ENCODE assay signal across 10 cellular contexts in the genomic region with DNA sequence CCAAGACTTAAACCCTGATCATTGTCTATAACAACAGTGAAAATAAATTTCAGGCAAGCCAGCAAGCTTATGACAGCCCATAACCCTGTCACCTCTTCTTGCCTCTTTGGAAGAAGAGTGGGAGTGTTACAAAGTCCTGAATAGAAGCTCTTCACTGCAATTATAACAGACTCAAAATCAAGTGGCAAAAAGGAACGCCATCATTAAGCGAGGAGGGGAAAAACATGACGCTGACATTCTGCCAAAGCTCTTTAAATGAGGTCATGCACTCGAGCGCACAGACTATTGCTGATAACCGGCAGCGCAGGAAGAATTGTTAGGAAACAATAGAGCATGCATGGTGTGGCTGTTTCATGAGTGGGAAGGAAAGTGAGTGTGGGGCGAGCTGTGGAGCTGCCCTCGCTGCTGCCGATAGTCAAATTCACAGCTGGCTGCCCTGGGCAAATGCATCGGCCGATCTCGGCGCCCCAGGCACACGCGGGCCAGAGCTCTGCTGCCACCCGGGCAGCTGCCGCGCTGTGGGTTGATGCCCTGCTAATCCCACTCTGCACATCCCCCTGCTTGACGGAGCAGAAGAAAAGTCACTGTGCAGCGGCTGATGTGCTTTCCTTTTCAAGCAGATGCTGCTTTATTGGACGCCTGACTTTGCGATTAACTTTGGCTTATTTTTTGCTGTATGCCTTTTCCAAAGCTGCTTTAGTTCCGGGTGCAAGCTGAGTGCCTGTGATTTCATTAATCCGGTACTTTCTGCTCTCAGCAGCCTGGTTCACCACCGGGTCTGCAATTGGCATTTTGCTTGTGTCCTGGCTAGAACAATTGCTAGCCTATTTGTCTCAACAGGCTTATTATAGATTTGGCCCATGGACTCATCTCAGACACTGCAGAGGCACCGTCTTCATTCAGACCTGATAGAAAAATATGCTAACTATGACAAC.
A peak's percentile ranks its signal among the peaks of the same experiment; 100 is the strongest.
DNase-seq lines count a peak whose midpoint lies in the region; ATAC-seq and TF ChIP-seq lines count a peak whose summit lies in the region.
"Had no signal": no experiment of that assay in that cellular context is flagged by ENCODE, and none has a peak within 500 bp of the region (broad histone marks: within the 10 kb centered on the region; RNA-seq: fewer than 3 reads in every experiment).

No MANE protein-coding gene starts in this region.

- TF ChIP-seq CTCF in right atrium auricular region (IDR thresholded peaks at IDR 0.05), result no peak
- TF ChIP-seq CTCF in upper lobe of right lung (IDR thresholded peaks at IDR 0.05), result no peak

- H3K27me3 ChIP-seq in right atrium auricular region (no peaks in the 10 kb centered on the region), upper lobe of right lung (no peaks in the 10 kb centered on the region)

- peaks cover 0 to 8% of the 10 kb centered on the region in 2 donors for H3K4me1 ChIP-seq in right atrium auricular region
- peaks cover 7% of the 10 kb centered on the region for H3K4me1 ChIP-seq in upper lobe of right lung

- H3K27ac ChIP-seq in right atrium auricular region (peak overlapping the region in 1 of 2 donors; percentile 19), upper lobe of right lung (peak overlapping the region; percentile 43)

- DNase-seq in NCI-H1436 (lab: John Stamatoyannopoulos, UW), result peak; percentile 43
- DNase-seq in NCI-H1436 treated with DMSO at 0.1 percent for 48 hours (lab: John Stamatoyannopoulos, UW), result no peak
- DNase-seq in SK-N-DZ (ENCODE audit: low spot score), result peak; percentile 18
- DNase-seq in right atrium auricular region (ENCODE audit: low spot score), result no peak
- no peak for DNase-seq in upper lobe of right lung
- DNase-seq in NCI-H2196 treated with DMSO at 0.1 percent for 48 hours (lab: John Stamatoyannopoulos, UW; ENCODE audit: unreplicated experiment), result no peak
- no peak for DNase-seq in NCI-H187 treated with DMSO at 0.1 percent for 48 hours (lab: John Stamatoyannopoulos, UW)
- DNase-seq: activated T-cell treated with anti-CD3 and anti-CD28 coated beads, Interleukin-2, amount 50 U/mL, for 48 hours; T-helper 17 cell had no signal

- ATAC-seq in upper lobe of right lung (peak; percentile 67), HG03565 (IDR thresholded peaks at IDR 0.05; ENCODE audit: unreplicated experiment) (no peak)
- ATAC-seq: T-helper 17 cell had no signal

- H3K36me3 ChIP-seq in right atrium auricular region (no peaks in the 10 kb centered on the region), upper lobe of right lung (no peaks in the 10 kb centered on the region)

- no peaks in the 10 kb centered on the region for H3K9me3 ChIP-seq in right atrium auricular region
- no peaks in the 10 kb centered on the region for H3K9me3 ChIP-seq in upper lobe of right lung

- intact Hi-C loops in upper lobe of right lung (cut with DNase I), result no loop called here

- H3K4me3 ChIP-seq in right atrium auricular region (peak overlapping the region; percentile 22 to 41), upper lobe of right lung (peak overlapping the region; percentile 40)

Comparison
In these comparisons a context has a peak if more than half of its experiments do, and no peak if none do; other contexts are left out.
1. DNase-seq: peak in NCI-H1436 (single experiment) and SK-N-DZ (single experiment); none in NCI-H1436 treated with DMSO at 0.1 percent for 48 hours (single experiment), right atrium auricular region (single experiment), upper lobe of right lung (single experiment), NCI-H2196 treated with DMSO at 0.1 percent for 48 hours (single experiment) and NCI-H187 treated with DMSO at 0.1 percent for 48 hours (single experiment).